Comparison of ENCODE assay signal across 8 cellular contexts in genomic region chr12:11553871-11554533, GRCh38.
A peak's percentile ranks its signal among the peaks of the same experiment; 100 is the strongest.
DNase-seq lines count a peak whose midpoint lies in the region; ATAC-seq, FAIRE-seq and TF ChIP-seq lines count a peak whose summit lies in the region.

No MANE protein-coding gene starts in this region.

- no peaks in the 10 kb centered on the region for H3K27me3 ChIP-seq in Peyer's patch
- H3K27me3 ChIP-seq in adrenal gland: no peaks in the 10 kb centered on the region
- H3K27me3 ChIP-seq in right cardiac atrium (ENCODE audit: control insufficient read depth, insufficient read depth): no peaks in the 10 kb centered on the region
- no peaks in the 10 kb centered on the region for H3K27me3 ChIP-seq in small intestine (ENCODE audit: control insufficient read depth in 2 of 2, insufficient read depth in 2 of 2, low read length in 2 of 2)

- H3K4me3 ChIP-seq in LNCaP clone FGC (ENCODE audit: low read depth, low read length) (no peak overlapping the region), Peyer's patch (no peak overlapping the region), adrenal gland (no peak overlapping the region), right cardiac atrium (ENCODE audit: low read length) (no peak overlapping the region), small intestine (ENCODE audit: low read depth in 1 of 2, low read length in 2 of 2) (no peak overlapping the region)

- H3K27ac ChIP-seq in Peyer's patch: no peak overlapping the region
- no peak overlapping the region for H3K27ac ChIP-seq in adrenal gland
- H3K27ac ChIP-seq in right cardiac atrium (ENCODE audit: low read length): no peak overlapping the region
- no peak overlapping the region for H3K27ac ChIP-seq in small intestine (ENCODE audit: low read depth in 1 of 2, low read length in 1 of 2)

- peak; percentile 64 for TF ChIP-seq CTCF in LNCaP clone FGC (IDR thresholded peaks at IDR 0.05; ENCODE audit: control insufficient read depth, extremely low read depth, insufficient read depth)
- TF ChIP-seq CTCF in Peyer's patch (IDR thresholded peaks at IDR 0.05): peak in 5 of 6 experiments; percentile 34 to 68 (median 64)
- TF ChIP-seq CTCF in adrenal gland (IDR thresholded peaks at IDR 0.05): peak; percentile 34 to 65 (median 58)

- peaks cover 0 to 8% (median 0%) of the 10 kb centered on the region in 4 donors for H3K4me1 ChIP-seq in Peyer's patch
- H3K4me1 ChIP-seq in adrenal gland (replicated peaks in 1 of 2): no peaks in the 10 kb centered on the region
- no peaks in the 10 kb centered on the region for H3K4me1 ChIP-seq in right cardiac atrium (ENCODE audit: control insufficient read depth, insufficient read depth, low read length)
- H3K4me1 ChIP-seq in small intestine (ENCODE audit: control insufficient read depth in 2 of 2, insufficient read depth in 1 of 2, low read depth in 1 of 2, low read length in 1 of 2): no peaks in the 10 kb centered on the region

- DNase-seq in Daoy (ENCODE audit: low read depth) (peak; percentile 34), LNCaP clone FGC (ENCODE audit: low read depth) (peak; percentile 59), Peyer's patch (peak in 2 of 3 donors; percentile 46 to 71), adrenal gland (peak; percentile 38 to 73 (median 49)), right cardiac atrium (peak in 2 of 3 donors; percentile 26 to 55), small intestine (peak; percentile 64), posterior vena cava (ENCODE audit: low spot score) (no peak)

- peak; percentile 77 for ATAC-seq in GM21529 (IDR thresholded peaks at IDR 0.05; ENCODE audit: unreplicated experiment)
- peak; percentile 58 to 70 for ATAC-seq in right cardiac atrium

- H3K36me3 ChIP-seq in Peyer's patch: no peaks in the 10 kb centered on the region
- no peaks in the 10 kb centered on the region for H3K36me3 ChIP-seq in adrenal gland (replicated peaks in 1 of 2)
- H3K36me3 ChIP-seq in small intestine (ENCODE audit: control insufficient read depth in 2 of 2, insufficient read depth in 2 of 2, low read length in 2 of 2): no peaks in the 10 kb centered on the region

- H3K9me3 ChIP-seq in Peyer's patch: no peaks in the 10 kb centered on the region
- H3K9me3 ChIP-seq in adrenal gland (replicated peaks in 1 of 3): no peaks in the 10 kb centered on the region
- no peaks in the 10 kb centered on the region for H3K9me3 ChIP-seq in right cardiac atrium (ENCODE audit: control insufficient read depth, low read length)
- H3K9me3 ChIP-seq in small intestine (ENCODE audit: control insufficient read depth, low read depth): no peaks in the 10 kb centered on the region

- no peak for FAIRE-seq in small intestine (lab: Jason Lieb, UNC)

- no peak for TF ChIP-seq POLR2A in Peyer's patch (IDR thresholded peaks at IDR 0.05)
- no peak for TF ChIP-seq POLR2A in adrenal gland (IDR thresholded peaks at IDR 0.05)

- 13 to 16% (median 14%) methylated on average over 9 of the region's 9 CpGs for WGBS in adrenal gland, 4 donors
- 16% methylated on average over 9 of the region's 9 CpGs for WGBS in right cardiac atrium
- WGBS in small intestine, 3 donors: 14 to 19% (median 16%) methylated on average over 9 of the region's 9 CpGs

- intact Hi-C loops in adrenal gland (cut with DNase I) (no loop called here), right cardiac atrium (cut with DNase I) (no loop called here), posterior vena cava (cut with DNase I) (loop anchor here in 1 of 2 donors (10.0 kb wide), 1 partner anchor 481 kb away; no protein-coding TSS in a partner anchor)
